ENCODE assay signal across 28 cellular contexts in the genomic region with DNA sequence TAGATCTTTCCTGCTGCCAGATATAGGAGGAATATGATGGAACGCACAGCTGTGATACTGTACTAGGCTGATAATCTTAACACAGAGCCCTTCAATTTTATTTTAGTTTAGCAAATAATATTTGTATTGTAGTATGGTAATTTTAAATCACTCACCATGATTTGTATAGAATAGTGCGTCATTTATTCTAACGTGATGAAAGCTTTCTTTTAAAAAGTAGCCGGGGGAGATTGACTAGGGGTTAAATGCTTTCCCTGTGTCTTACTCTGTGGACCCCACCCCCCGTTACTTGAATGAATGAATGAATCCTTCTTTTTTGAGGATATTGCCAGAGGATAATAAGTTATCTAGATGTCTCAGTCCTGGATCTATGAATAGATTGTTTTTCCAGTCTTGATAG.
"Had no signal": no experiment of that assay in that cellular context is flagged by ENCODE, and none has a peak within 500 bp of the region (broad histone marks: within the 10 kb centered on the region; RNA-seq: fewer than 3 reads in every experiment).

No MANE protein-coding gene starts in this region.

- H3K4me1 Mint-ChIP-seq: immature natural killer cell; natural killer cell; stimulated activated memory B cell treated with anti-CD40 and anti-IgM and Interleukin-4, amounts not matched to agents 10 μg/mL and 1 μg/mL and 100 μg/mL, for 72 hours had no signal

- H3K27ac ChIP-seq: left lung, lower lobe of right lung, ovary, right atrium auricular region, right lobe of liver, testis, thyroid gland, transverse colon, upper lobe of left lung, vagina had no signal

- DNase-seq: hypothalamus; immature natural killer cell; kidney; left colon; left lung; lower lobe of right lung; mammary epithelial cell; mesenchymal stem cell; naive B cell; natural killer cell; nephron progenitor cell; ovary; right lobe of liver; stimulated activated CD4-positive, alpha-beta T cell treated with anti-CD3 and anti-CD28 coated beads, Interleukin-1b, Interleukin-23, amount 100 ng/mL, for 48 hours; stimulated activated CD4-positive, alpha-beta T cell treated with anti-CD3 and anti-CD28 coated beads, Interleukin-2, amount 100 ng/mL, for 48 hours; stimulated activated CD4-positive, alpha-beta T cell treated with anti-CD3 and anti-CD28 coated beads, Interleukin-4, amount 100 ng/mL, for 4 hours; stimulated activated CD8-positive, alpha-beta memory T cell treated with anti-CD3 and anti-CD28 coated beads, Interleukin-4, amount 100 ng/mL, for 48 hours; stimulated activated naive CD4-positive, alpha-beta T cell treated with Interleukin-2 at 50 U/mL for 16 hours; stimulated activated naive CD8-positive, alpha-beta T cell treated with anti-CD3 and anti-CD28 coated beads, Interleukin-15, amount 100 ng/mL, for 72 hours; substantia nigra; testis; thyroid gland; transverse colon; upper lobe of left lung had no signal

- H3K27me3 ChIP-seq: left lung, ovary, right atrium auricular region, right lobe of liver, testis, thyroid gland, transverse colon, upper lobe of left lung, vagina had no signal

- H3K9me3 Mint-ChIP-seq: immature natural killer cell; naive B cell; natural killer cell; stimulated activated memory B cell treated with anti-CD40 and anti-IgM and Interleukin-4, amounts not matched to agents 10 μg/mL and 1 μg/mL and 100 μg/mL, for 72 hours; stimulated activated naive CD8-positive, alpha-beta T cell treated with anti-CD3 and anti-CD28 coated beads, Interleukin-15, amount 100 ng/mL, for 72 hours had no signal

- H3K27ac Mint-ChIP-seq: immature natural killer cell; natural killer cell; stimulated activated memory B cell treated with anti-CD40 and anti-IgM and Interleukin-4, amounts not matched to agents 10 μg/mL and 1 μg/mL and 100 μg/mL, for 72 hours; stimulated activated naive CD8-positive, alpha-beta T cell treated with anti-CD3 and anti-CD28 coated beads, Interleukin-15, amount 100 ng/mL, for 72 hours had no signal

- H3K36me3 ChIP-seq: left lung, lower lobe of right lung, ovary, right atrium auricular region, right lobe of liver, thyroid gland, transverse colon, upper lobe of left lung, vagina had no signal

- H3K36me3 Mint-ChIP-seq: immature natural killer cell; naive B cell; natural killer cell; stimulated activated memory B cell treated with anti-CD40 and anti-IgM and Interleukin-4, amounts not matched to agents 10 μg/mL and 1 μg/mL and 100 μg/mL, for 72 hours had no signal

- H3K4me3 ChIP-seq: left lung, lower lobe of right lung, ovary, right atrium auricular region, right lobe of liver, smooth muscle cell, testis, thyroid gland, transverse colon, upper lobe of left lung, vagina had no signal

- H3K4me1 ChIP-seq: right lobe of liver, testis, thyroid gland, transverse colon, vagina had no signal

- ATAC-seq: left colon; left lung; lower lobe of right lung; natural killer cell; right lobe of liver; stimulated activated memory B cell treated with anti-CD40 and anti-IgM and Interleukin-4, amounts not matched to agents 10 μg/mL and 1 μg/mL and 100 μg/mL, for 72 hours; stimulated activated naive CD8-positive, alpha-beta T cell treated with anti-CD3 and anti-CD28 coated beads, Interleukin-15, amount 100 ng/mL, for 72 hours had no signal

- H3K4me3 Mint-ChIP-seq: immature natural killer cell; naive B cell; natural killer cell; nephron progenitor cell; stimulated activated memory B cell treated with anti-CD40 and anti-IgM and Interleukin-4, amounts not matched to agents 10 μg/mL and 1 μg/mL and 100 μg/mL, for 72 hours; stimulated activated naive CD8-positive, alpha-beta T cell treated with anti-CD3 and anti-CD28 coated beads, Interleukin-15, amount 100 ng/mL, for 72 hours had no signal

- H3K9me3 ChIP-seq: left lung, lower lobe of right lung, ovary, right atrium auricular region, right lobe of liver, testis, thyroid gland, transverse colon, upper lobe of left lung, vagina had no signal
